In genomic region chr11:116175707-116176106, GRCh38 we compare ENCODE assay signal across 15 cellular contexts.
"Had no signal": no experiment of that assay in that cellular context is flagged by ENCODE, and none has a peak within 500 bp of the region (broad histone marks: within the 10 kb centered on the region; RNA-seq: fewer than 3 reads in every experiment).

No MANE protein-coding gene starts in this region.

- H3K9me3 Mint-ChIP-seq: activated naive CD4-positive, alpha-beta T cell treated with anti-CD3 and anti-CD28 coated beads, Interleukin-2, amount 50 U/mL, for 24 hours had no signal

- H3K36me3 ChIP-seq: esophagus squamous epithelium, heart left ventricle, prostate gland, sigmoid colon had no signal

- H3K9me3 ChIP-seq: esophagus squamous epithelium, heart left ventricle, prostate gland, sigmoid colon had no signal

- DNase-seq: activated CD4-positive, alpha-beta T cell treated with anti-CD3 and anti-CD28 coated beads for 36 hours; activated CD8-positive, alpha-beta T cell treated with anti-CD3 and anti-CD28 coated beads, Interleukin-2, amount 10 ng/mL, durations not matched to agents 7 days and 5 days; activated T-cell treated with anti-CD3 and anti-CD28 coated beads for 4 hours; esophagus squamous epithelium; foreskin fibroblast; heart left ventricle; naive B cell; nucleus accumbens; sigmoid colon; stimulated activated naive CD4-positive, alpha-beta T cell treated with Interleukin-2 at 50 U/mL for 16 hours; T1000; trophoblast cell had no signal

- H3K27ac ChIP-seq: esophagus squamous epithelium, heart left ventricle, prostate gland, sigmoid colon had no signal

- H3K4me1 Mint-ChIP-seq: activated CD4-positive, alpha-beta T cell treated with anti-CD3 and anti-CD28 coated beads for 36 hours; activated naive CD4-positive, alpha-beta T cell treated with anti-CD3 and anti-CD28 coated beads, Interleukin-2, amount 50 U/mL, for 24 hours had no signal

- H3K36me3 Mint-ChIP-seq: activated naive CD4-positive, alpha-beta T cell treated with anti-CD3 and anti-CD28 coated beads, Interleukin-2, amount 50 U/mL, for 24 hours; naive B cell had no signal

- H3K4me3 ChIP-seq: dorsolateral prefrontal cortex, esophagus squamous epithelium, heart left ventricle, prostate gland, sigmoid colon had no signal

- H3K4me3 Mint-ChIP-seq: activated CD4-positive, alpha-beta T cell treated with anti-CD3 and anti-CD28 coated beads for 36 hours; activated CD8-positive, alpha-beta T cell treated with anti-CD3 and anti-CD28 coated beads, Interleukin-2, amount 10 ng/mL, durations not matched to agents 7 days and 5 days; activated naive CD4-positive, alpha-beta T cell treated with anti-CD3 and anti-CD28 coated beads, Interleukin-2, amount 50 U/mL, for 24 hours; naive B cell had no signal

- H3K4me1 ChIP-seq: prostate gland had no signal

- H3K27ac Mint-ChIP-seq: activated CD4-positive, alpha-beta T cell treated with anti-CD3 and anti-CD28 coated beads for 36 hours; activated CD8-positive, alpha-beta T cell treated with anti-CD3 and anti-CD28 coated beads, Interleukin-2, amount 10 ng/mL, durations not matched to agents 7 days and 5 days; activated naive CD4-positive, alpha-beta T cell treated with anti-CD3 and anti-CD28 coated beads, Interleukin-2, amount 50 U/mL, for 24 hours; naive B cell had no signal
